16 cellular contexts compared by ENCODE assay signal in the genomic region with DNA sequence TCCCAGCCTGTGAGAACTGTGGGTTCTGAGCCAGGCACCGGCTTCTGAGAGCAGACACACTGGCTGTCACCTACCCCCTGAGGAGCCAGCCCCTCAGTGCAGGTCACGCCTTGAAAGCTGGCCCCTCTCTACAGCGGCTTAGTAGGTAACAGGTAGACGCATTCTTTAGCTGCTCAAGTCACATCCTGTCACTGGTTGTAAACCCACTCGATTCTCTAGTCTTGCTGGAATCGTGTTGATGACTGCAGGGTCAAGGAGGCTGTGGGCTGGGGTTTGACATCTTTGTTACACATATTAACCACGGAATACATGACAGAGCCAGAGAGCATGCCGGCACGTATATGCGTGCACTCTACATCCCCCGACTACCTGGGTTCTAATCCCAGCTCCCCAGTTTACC.
DNase-seq lines count a peak whose midpoint lies in the region; ATAC-seq and TF ChIP-seq lines count a peak whose summit lies in the region.
"Had no signal": no experiment of that assay in that cellular context is flagged by ENCODE, and none has a peak within 500 bp of the region (broad histone marks: within the 10 kb centered on the region; RNA-seq: fewer than 3 reads in every experiment).

No MANE protein-coding gene starts in this region.

- H3K27ac Mint-ChIP-seq in activated CD8-positive, alpha-beta memory T cell treated with anti-CD3 and anti-CD28 coated beads, Interleukin-2, amount 10 ng/mL, durations not matched to agents 7 days and 5 days = no peak overlapping the region
- H3K27ac Mint-ChIP-seq: activated naive CD4-positive, alpha-beta T cell treated with anti-CD3 and anti-CD28 coated beads, Interleukin-2, amount 50 U/mL, for 24 hours had no signal

- H3K36me3 ChIP-seq in OCI-LY1 (ENCODE audit: insufficient read depth, low read length) = no peaks in the 10 kb centered on the region
- peaks cover 0 to 11% (median 0%) of the 10 kb centered on the region in 3 donors for H3K36me3 ChIP-seq in skeletal muscle tissue (ENCODE audit: control insufficient read depth in 3 of 3, insufficient read depth in 3 of 3, low read length in 3 of 3)

- peaks cover 8% of the 10 kb centered on the region for H3K4me1 Mint-ChIP-seq in activated CD8-positive, alpha-beta memory T cell treated with anti-CD3 and anti-CD28 coated beads, Interleukin-2, amount 10 ng/mL, durations not matched to agents 7 days and 5 days

- no peaks in the 10 kb centered on the region for H3K79me2 ChIP-seq in OCI-LY1 (ENCODE audit: insufficient read depth, low read length)

- peak; percentile 50 for DNase-seq in activated CD8-positive, alpha-beta memory T cell treated with anti-CD3 and anti-CD28 coated beads, Interleukin-2, amount 50 U/mL, for 48 hours
- DNase-seq in activated CD8-positive, alpha-beta memory T cell treated with anti-CD3 and anti-CD28 coated beads, Interleukin-2, amount 10 ng/mL, durations not matched to agents 7 days and 5 days = no peak
- DNase-seq in coronary artery (ENCODE audit: low spot score) (no peak), posterior vena cava (ENCODE audit: low spot score) (no peak), DMS 273 treated with DMSO at 0.1 percent for 48 hours (lab: John Stamatoyannopoulos, UW) (no peak)
- DNase-seq: COR-L47, hippocampal formation, NCI-H2081, NCI-H524, SHP77 treated with DMSO at 0.1 percent for 48 hours, T-helper 9 cell had no signal

- TF ChIP-seq CTCF in OCI-LY1 (IDR thresholded peaks at IDR 0.05; ENCODE audit: low read length) (no peak), coronary artery (IDR thresholded peaks at IDR 0.05) (no peak)

- no peak overlapping the region for H2AFZ ChIP-seq in OCI-LY1 (ENCODE audit: low read length)

- H3K4me2 ChIP-seq in OCI-LY1 (ENCODE audit: low read length) = no peak overlapping the region

- no peak overlapping the region for H3K4me3 Mint-ChIP-seq in activated CD8-positive, alpha-beta memory T cell treated with anti-CD3 and anti-CD28 coated beads, Interleukin-2, amount 10 ng/mL, durations not matched to agents 7 days and 5 days
- H3K4me3 Mint-ChIP-seq: activated naive CD4-positive, alpha-beta T cell treated with anti-CD3 and anti-CD28 coated beads, Interleukin-2, amount 50 U/mL, for 24 hours had no signal

- H3K27ac ChIP-seq in OCI-LY1 (ENCODE audit: low read depth, low read length, poor library complexity, severe bottlenecking) (peak overlapping the region; percentile 29), coronary artery (peak overlapping the region; percentile 60 to 76), skeletal muscle tissue (ENCODE audit: low read depth, low read length) (peak overlapping the region; percentile 23)

- CTCF ChIA-PET in activated CD8-positive, alpha-beta memory T cell treated with anti-CD3 and anti-CD28 coated beads, Interleukin-2, amount 10 ng/mL, durations not matched to agents 7 days and 5 days (lab: Charles Lee) = no interaction called here

- no peaks in the 10 kb centered on the region for H3K9me3 ChIP-seq in OCI-LY1 (ENCODE audit: low read length)
- H3K9me3 ChIP-seq in skeletal muscle tissue (ENCODE audit: control insufficient read depth in 3 of 3, low read length in 3 of 3) = no peaks in the 10 kb centered on the region

- no peaks in the 10 kb centered on the region for H3K9me2 ChIP-seq in OCI-LY1 (ENCODE audit: low read depth, low read length)

- no peaks in the 10 kb centered on the region for H3K27me3 Mint-ChIP-seq in activated CD8-positive, alpha-beta memory T cell treated with anti-CD3 and anti-CD28 coated beads, Interleukin-2, amount 10 ng/mL, durations not matched to agents 7 days and 5 days
- H3K27me3 Mint-ChIP-seq: activated naive CD4-positive, alpha-beta T cell treated with anti-CD3 and anti-CD28 coated beads, Interleukin-2, amount 50 U/mL, for 24 hours had no signal

- ATAC-seq in activated CD8-positive, alpha-beta memory T cell treated with anti-CD3 and anti-CD28 coated beads, Interleukin-2, amount 10 ng/mL, durations not matched to agents 7 days and 5 days = no peak
- ATAC-seq in HG02759 (IDR thresholded peaks at IDR 0.05; ENCODE audit: unreplicated experiment) = no peak

- peaks cover 44% of the 10 kb centered on the region for H3K36me3 Mint-ChIP-seq in activated CD8-positive, alpha-beta memory T cell treated with anti-CD3 and anti-CD28 coated beads, Interleukin-2, amount 10 ng/mL, durations not matched to agents 7 days and 5 days

- no peaks in the 10 kb centered on the region for H3K9me3 Mint-ChIP-seq in activated CD8-positive, alpha-beta memory T cell treated with anti-CD3 and anti-CD28 coated beads, Interleukin-2, amount 10 ng/mL, durations not matched to agents 7 days and 5 days (ENCODE audit: low read depth)
- H3K9me3 Mint-ChIP-seq: activated naive CD4-positive, alpha-beta T cell treated with anti-CD3 and anti-CD28 coated beads, Interleukin-2, amount 50 U/mL, for 24 hours had no signal

- H3K9ac ChIP-seq in OCI-LY1 (ENCODE audit: low read length) (no peak overlapping the region), skeletal muscle tissue (ENCODE audit: low read depth in 1 of 3, low read length in 3 of 3) (no peak overlapping the region)

- peaks cover 48% of the 10 kb centered on the region for H3K4me1 ChIP-seq in OCI-LY1 (ENCODE audit: insufficient read depth, low read length, severe bottlenecking)
- peaks cover 36 to 46% (median 40%) of the 10 kb centered on the region in 3 donors for H3K4me1 ChIP-seq in skeletal muscle tissue (ENCODE audit: control insufficient read depth in 3 of 3, insufficient read depth in 3 of 3, low read length in 3 of 3)

- no peaks in the 10 kb centered on the region for H4K20me1 ChIP-seq in OCI-LY1 (ENCODE audit: insufficient read depth, low read length)

- intact Hi-C loops in posterior vena cava (cut with DNase I) = loop anchor here in 1 of 2 donors (1.0 kb wide), 1 partner anchor 30 kb away; no protein-coding TSS in a partner anchor

- H3K27me3 ChIP-seq in OCI-LY1 (ENCODE audit: insufficient read depth, low read length) (no peaks in the 10 kb centered on the region), skeletal muscle tissue (ENCODE audit: control insufficient read depth in 3 of 3, insufficient read depth in 3 of 3, low read length in 3 of 3) (no peaks in the 10 kb centered on the region)

- H3F3A ChIP-seq in OCI-LY1 (ENCODE audit: insufficient read depth, low read length) = no peaks in the 10 kb centered on the region

- no peak overlapping the region for H3K4me3 ChIP-seq in OCI-LY1 (ENCODE audit: low read depth, low read length, poor library complexity, severe bottlenecking)
- no peak overlapping the region for H3K4me3 ChIP-seq in coronary artery
- no peak overlapping the region for H3K4me3 ChIP-seq in skeletal muscle tissue (ENCODE audit: low read length in 3 of 3)
- H3K4me3 ChIP-seq: skin epidermis had no signal
